Comparison of ENCODE assay signal across 28 cellular contexts in genomic region chr9:118586978-118587377, GRCh38.
"Had no signal": no experiment of that assay in that cellular context is flagged by ENCODE, and none has a peak within 500 bp of the region (broad histone marks: within the 10 kb centered on the region; RNA-seq: fewer than 3 reads in every experiment).

No MANE protein-coding gene starts in this region.

- H3K27ac ChIP-seq: left lung, lower lobe of right lung, pancreas, prostate gland, sigmoid colon, stomach, testis, thyroid gland, transverse colon, upper lobe of left lung, vagina had no signal

- DNase-seq: hippocampal formation; kidney glomerular epithelial cell; left cardiac atrium; left lung; lower lobe of right lung; mammary epithelial cell; mesenchymal stem cell; naive thymus-derived CD4-positive, alpha-beta T cell; nucleus accumbens; pancreas; retina; sigmoid colon; stimulated activated CD4-positive, alpha-beta T cell treated with anti-CD3 and anti-CD28 coated beads, Interleukin-12 subunit alpha, Interleukin-12 subunit beta, amount 100 ng/mL, for 4 hours; stimulated activated CD4-positive, alpha-beta T cell treated with anti-CD3 and anti-CD28 coated beads, Interleukin-15, amount 100 ng/mL, for 24 hours; stimulated activated CD4-positive, alpha-beta T cell treated with anti-CD3 and anti-CD28 coated beads, Interleukin-2, amount 100 ng/mL, for 24 hours; stimulated activated CD4-positive, alpha-beta T cell treated with anti-CD3 and anti-CD28 coated beads, Interleukin-4, amount 100 ng/mL, for 1 hour; stimulated activated naive B cell treated with anti-CD40 and anti-IgM and Interleukin-4, amounts not matched to agents 10 μg/mL and 1 μg/mL and 100 μg/mL, for 72 hours; stimulated activated naive CD8-positive, alpha-beta T cell treated with anti-CD3 and anti-CD28 coated beads, Interleukin-15, Interleukin-2, amounts not matched to agents 100 U/mL and 50 U/mL, for 24 hours; stomach; testis; thyroid gland; transverse colon; upper lobe of left lung had no signal

- H3K27me3 ChIP-seq: left lung, pancreas, sigmoid colon, stomach, testis, thyroid gland, transverse colon, upper lobe of left lung, vagina had no signal

- H3K36me3 Mint-ChIP-seq: naive thymus-derived CD4-positive, alpha-beta T cell; stimulated activated naive B cell treated with anti-CD40 and anti-IgM and Interleukin-4, amounts not matched to agents 10 μg/mL and 1 μg/mL and 100 μg/mL, for 72 hours had no signal

- H3K4me1 Mint-ChIP-seq: naive thymus-derived CD4-positive, alpha-beta T cell; stimulated activated naive B cell treated with anti-CD40 and anti-IgM and Interleukin-4, amounts not matched to agents 10 μg/mL and 1 μg/mL and 100 μg/mL, for 72 hours had no signal

- H3K27ac Mint-ChIP-seq: naive thymus-derived CD4-positive, alpha-beta T cell; natural killer cell treated with Interleukin-12 subunit alpha and Interleukin-12 subunit beta and Interleukin-15 and Interleukin-18, amount 100 ng/mL, for 72 hours; stimulated activated naive B cell treated with anti-CD40 and anti-IgM and Interleukin-4, amounts not matched to agents 10 μg/mL and 1 μg/mL and 100 μg/mL, for 72 hours had no signal

- H3K4me3 Mint-ChIP-seq: naive thymus-derived CD4-positive, alpha-beta T cell; natural killer cell treated with Interleukin-12 subunit alpha and Interleukin-12 subunit beta and Interleukin-15 and Interleukin-18, amount 100 ng/mL, for 72 hours; stimulated activated naive B cell treated with anti-CD40 and anti-IgM and Interleukin-4, amounts not matched to agents 10 μg/mL and 1 μg/mL and 100 μg/mL, for 72 hours had no signal

- H3K27me3 Mint-ChIP-seq: natural killer cell treated with Interleukin-12 subunit alpha and Interleukin-12 subunit beta and Interleukin-15 and Interleukin-18, amount 100 ng/mL, for 72 hours; stimulated activated naive B cell treated with anti-CD40 and anti-IgM and Interleukin-4, amounts not matched to agents 10 μg/mL and 1 μg/mL and 100 μg/mL, for 72 hours had no signal

- H3K36me3 ChIP-seq: left lung, lower lobe of right lung, pancreas, prostate gland, sigmoid colon, stomach, thyroid gland, transverse colon, upper lobe of left lung, vagina had no signal

- H3K4me3 ChIP-seq: left lung, lower lobe of right lung, pancreas, prostate gland, sigmoid colon, smooth muscle cell, stomach, testis, thyroid gland, transverse colon, upper lobe of left lung, vagina had no signal

- H3K4me1 ChIP-seq: left lung, lower lobe of right lung, pancreas, prostate gland, sigmoid colon, stomach, testis, thyroid gland, transverse colon, upper lobe of left lung, vagina had no signal

- H3K9me3 ChIP-seq: lower lobe of right lung, pancreas, prostate gland, sigmoid colon, testis, thyroid gland, transverse colon, upper lobe of left lung, vagina had no signal

- ATAC-seq: left cardiac atrium; left lung; lower lobe of right lung; naive thymus-derived CD4-positive, alpha-beta T cell; natural killer cell treated with Interleukin-12 subunit alpha and Interleukin-12 subunit beta and Interleukin-15 and Interleukin-18, amount 100 ng/mL, for 72 hours; pancreas; right cardiac atrium; stimulated activated naive B cell treated with anti-CD40 and anti-IgM and Interleukin-4, amounts not matched to agents 10 μg/mL and 1 μg/mL and 100 μg/mL, for 72 hours; stimulated activated naive CD8-positive, alpha-beta T cell treated with anti-CD3 and anti-CD28 coated beads, Interleukin-15, Interleukin-2, amounts not matched to agents 100 U/mL and 50 U/mL, for 24 hours had no signal

- H3K4me2 ChIP-seq: smooth muscle cell had no signal
